22 cellular contexts compared by ENCODE assay signal in genomic region chr17:36863131-36863530, GRCh38.
A peak's percentile ranks its signal among the peaks of the same experiment; 100 is the strongest.
DNase-seq lines count a peak whose midpoint lies in the region; ATAC-seq, FAIRE-seq and TF ChIP-seq lines count a peak whose summit lies in the region.
"Had no signal": no experiment of that assay in that cellular context is flagged by ENCODE, and none has a peak within 500 bp of the region (broad histone marks: within the 10 kb centered on the region; RNA-seq: fewer than 3 reads in every experiment).

No MANE protein-coding gene starts in this region.

- no peak overlapping the region for H2BK20ac ChIP-seq in H1 (ENCODE audit: low read length)

- H2BK5ac ChIP-seq in H1 (ENCODE audit: low read depth, low read length) (no peak overlapping the region), neuronal stem cell (ENCODE audit: low read length) (no peak overlapping the region)

- H2BK12ac ChIP-seq in H1 (ENCODE audit: low read depth, low read length) (no peak overlapping the region), neuronal stem cell (ENCODE audit: low read length) (no peak overlapping the region)

- H2BK15ac ChIP-seq in H1 (ENCODE audit: low read length): no peak overlapping the region
- H2BK15ac ChIP-seq in neuronal stem cell (ENCODE audit: low read length): no peak overlapping the region

- no peaks in the 10 kb centered on the region for H3K79me2 ChIP-seq in H1 (ENCODE audit: control insufficient read depth in 1 of 2, insufficient read depth in 2 of 2, low read length in 2 of 2)

- H3K4me1 ChIP-seq in right atrium auricular region (no peaks in the 10 kb centered on the region), H1 (replicated peaks in 1 of 4; ENCODE audit: control insufficient read depth in 3 of 4, insufficient read depth in 4 of 4, low read length in 3 of 4) (peaks cover 0 to 7% (median 2%) of the 10 kb centered on the region in 4 experiments; a peak in 4 of 7 replicates), neuronal stem cell (ENCODE audit: control insufficient read depth in 2 of 2, insufficient read depth in 1 of 2, low read depth in 1 of 2, low read length in 2 of 2) (peaks cover 0 to 2% of the 10 kb centered on the region in 2 donors)
- H3K4me1 ChIP-seq: BE2C had no signal

- no peak overlapping the region for H3K23ac ChIP-seq in H1 (ENCODE audit: insufficient read length)
- H3K23ac ChIP-seq in neuronal stem cell (ENCODE audit: low read depth, low read length, poor library complexity): no peak overlapping the region

- ATAC-seq in Right ventricle myocardium inferior: no peak
- ATAC-seq: A549; CD8-positive, alpha-beta T cell; HCT116 had no signal

- H2BK120ac ChIP-seq in H1 (replicated peaks; ENCODE audit: low read depth, low read length) (no peak overlapping the region), neuronal stem cell (ENCODE audit: low read depth, low read length) (no peak overlapping the region)

- H3K27ac ChIP-seq in right atrium auricular region (no peak overlapping the region), H1 (ENCODE audit: low read depth, low read length) (no peak overlapping the region), neuronal stem cell (replicated peaks; ENCODE audit: low read length) (no peak overlapping the region)
- H3K27ac ChIP-seq: A549, C4-2B, GM23248 had no signal

- H3K79me1 ChIP-seq in H1 (ENCODE audit: low read depth, low read length) (no peaks in the 10 kb centered on the region), neuronal stem cell (ENCODE audit: low read depth, low read length) (no peaks in the 10 kb centered on the region)

- no peak overlapping the region for H2AK5ac ChIP-seq in H1 (ENCODE audit: low read depth, low read length)
- peak overlapping the region; percentile 40 for H2AK5ac ChIP-seq in neuronal stem cell (ENCODE audit: low read depth, low read length)

- no peak overlapping the region for H3K56ac ChIP-seq in H1 (replicated peaks; ENCODE audit: insufficient read length, low read depth, low read length)

- H3K18ac ChIP-seq in H1 (ENCODE audit: extremely low read depth, low read length) (no peak overlapping the region; the same call in 1 of the 2 replicates), neuronal stem cell (ENCODE audit: low read length) (peak overlapping the region; percentile 54)

- TF ChIP-seq POLR2A in H1 (IDR thresholded peaks at IDR 0.05; ENCODE audit: control extremely low read depth in 1 of 2, low read depth in 2 of 2, low read length in 2 of 2): no peak

- no peaks in the 10 kb centered on the region for H4K20me1 ChIP-seq in H1 (replicated peaks in 1 of 2; ENCODE audit: control insufficient read depth in 1 of 2, insufficient read depth in 2 of 2, low read length in 2 of 2)

- H3K9me3 ChIP-seq in right atrium auricular region (no peaks in the 10 kb centered on the region), H1 (ENCODE audit: insufficient read depth in 2 of 2, low read depth in 1 of 2, low read length in 1 of 2) (no peaks in the 10 kb centered on the region), neuronal stem cell (replicated peaks in 1 of 2; ENCODE audit: control insufficient read depth in 2 of 2, insufficient read depth in 1 of 2, low read depth in 1 of 2, low read length in 2 of 2) (no peaks in the 10 kb centered on the region)
- H3K9me3 ChIP-seq: A549, BE2C, Caco-2 had no signal

- H3K4me2 ChIP-seq in H1 (ENCODE audit: insufficient read depth in 1 of 2, low read depth in 2 of 2, low read length in 2 of 2) (no peak overlapping the region), neuronal stem cell (ENCODE audit: insufficient read depth, low read length, poor library complexity, severe bottlenecking) (no peak overlapping the region)
- H3K4me2 ChIP-seq: A549 had no signal

- POLR2A ChIA-PET in H1 (lab: Charles Lee; ENCODE audit: partially characterized antibody): interaction anchor here (1.1 to 1.5 kb wide), 2 partner anchors 10 to 12 kb away, joined by 3 read pairs; no protein-coding TSS in a partner anchor

- H3K4ac ChIP-seq in H1 (replicated peaks; ENCODE audit: insufficient read length, low read depth, low read length) (no peak overlapping the region), neuronal stem cell (ENCODE audit: low read length) (no peak overlapping the region)

- intact Hi-C loops in Right ventricle myocardium inferior (cut with DNase I): no loop called here

- peaks cover 25% of the 10 kb centered on the region for H3K27me3 Mint-ChIP-seq in type B pancreatic cell

- TF ChIP-seq RAD21 in H1 (IDR thresholded peaks at IDR 0.05 in 1 of 2, conservative IDR thresholded peaks at IDR 0.05 in 1 of 2; ENCODE audit: low read depth in 2 of 2, low read length in 2 of 2): no peak

- TF ChIP-seq EP300 in H1 (IDR thresholded peaks at IDR 0.05; ENCODE audit: borderline replicate concordance in 1 of 2, low read depth in 2 of 2, low read length in 2 of 2): no peak

- H3K36me3 Mint-ChIP-seq in type B pancreatic cell: no peaks in the 10 kb centered on the region
- H3K36me3 Mint-ChIP-seq: CD4-positive, CD25-positive, alpha-beta regulatory T cell; CD8-positive, alpha-beta T cell had no signal

- H3K36me3 ChIP-seq in right atrium auricular region (no peaks in the 10 kb centered on the region), H1 (ENCODE audit: control insufficient read depth in 2 of 4, insufficient read depth in 4 of 4, low read length in 3 of 4) (no peaks in the 10 kb centered on the region), neuronal stem cell (replicated peaks in 1 of 2; ENCODE audit: control insufficient read depth in 2 of 2, insufficient read depth in 2 of 2, low read length in 2 of 2) (no peaks in the 10 kb centered on the region)
- H3K36me3 ChIP-seq: BE2C had no signal

- H3K9ac ChIP-seq in H1 (replicated peaks in 1 of 4; ENCODE audit: extremely low read depth in 1 of 4, low read depth in 3 of 4, low read length in 3 of 4) (no peak overlapping the region), neuronal stem cell (ENCODE audit: low read depth, low read length, poor library complexity) (no peak overlapping the region)
- H3K9ac ChIP-seq: GM23248 had no signal

- WGBS in H1 (ENCODE audit: extremely low coverage in 1 of 2, insufficient coverage in 1 of 2, insufficient read length in 1 of 2, insufficient replicate concordance in 2 of 2, low coverage in 1 of 2, low lambda C conversion rate in 2 of 2, missing lambda C conversion rate in 1 of 2), 2 experiments: 91% methylated on average over 6 of the region's 6 CpGs; no CpG with 5 or more reads in 1 of the 2 experiments
- WGBS in neuronal stem cell (ENCODE audit: extremely low coverage in 2 of 2, insufficient read length in 2 of 2, insufficient replicate concordance in 1 of 2), 2 donors: no CpG with 5 or more reads among the region's 6 CpGs

- no peak for FAIRE-seq in H1 (lab: Jason Lieb, UNC)
- FAIRE-seq: A549, G401.6, GM12892, GM19239 had no signal

- H4K8ac ChIP-seq in H1 (ENCODE audit: extremely low read depth, insufficient read depth, low read length): peak overlapping the region; percentile 4; the same call in 1 of the 2 replicates
- no peak overlapping the region for H4K8ac ChIP-seq in neuronal stem cell (ENCODE audit: low read depth, low read length)

- no peak overlapping the region for H4K5ac ChIP-seq in H1 (ENCODE audit: insufficient read length, low read depth, low read length)

- H3K4me3 ChIP-seq in right atrium auricular region: no peak overlapping the region
- no peak overlapping the region for H3K4me3 ChIP-seq in H1 (ENCODE audit: extremely low read depth in 1 of 4, insufficient read depth in 2 of 4, low read depth in 3 of 4, low read length in 4 of 4)
- H3K4me3 ChIP-seq in neuronal stem cell (ENCODE audit: low read length in 2 of 2): no peak overlapping the region
- H3K4me3 ChIP-seq: A549, GM23248 had no signal

- H3K9me3 Mint-ChIP-seq in type B pancreatic cell: no peaks in the 10 kb centered on the region
- H3K9me3 Mint-ChIP-seq: CD4-positive, CD25-positive, alpha-beta regulatory T cell; CD8-positive, alpha-beta T cell; H9 had no signal

- TF ChIP-seq CTCF in right atrium auricular region (IDR thresholded peaks at IDR 0.05): no peak
- TF ChIP-seq CTCF in H1 (IDR thresholded peaks at IDR 0.05; ENCODE audit: control extremely low read depth in 1 of 3, insufficient read depth in 1 of 3, low read depth in 1 of 3, low read length in 3 of 3): no peak
- no peak for TF ChIP-seq CTCF in type B pancreatic cell (conservative IDR thresholded peaks at IDR 0.05)

- H3K4me3 Mint-ChIP-seq in type B pancreatic cell: no peak overlapping the region
- H3K4me3 Mint-ChIP-seq: CD4-positive, CD25-positive, alpha-beta regulatory T cell; CD8-positive, alpha-beta T cell; H9 had no signal

- H3K23me2 ChIP-seq in H1 (ENCODE audit: low read depth, low read length): no peaks in the 10 kb centered on the region

- peak overlapping the region; percentile 26 for H4K91ac ChIP-seq in H1 (replicated peaks; ENCODE audit: insufficient read length, low read length)
- H4K91ac ChIP-seq in neuronal stem cell (ENCODE audit: low read depth, low read length, poor library complexity): no peak overlapping the region

- peaks cover 5% of the 10 kb centered on the region for H3K4me1 Mint-ChIP-seq in type B pancreatic cell (ENCODE audit: unreplicated experiment)

- CTCF ChIA-PET in H1 (lab: Charles Lee; ENCODE audit: partially characterized antibody): interaction anchor here (1.2 to 1.8 kb wide), 2 partner anchors 71 to 237 kb away, joined by 4 read pairs; no protein-coding TSS in a partner anchor

- H2AFZ ChIP-seq in H1 (ENCODE audit: low read length) (no peak overlapping the region), neuronal stem cell (ENCODE audit: low read length) (no peak overlapping the region)
- H2AFZ ChIP-seq: GM23248 had no signal

- DNase-seq in Right ventricle myocardium inferior (ENCODE audit: missing footprints): peak; percentile 27
- DNase-seq in right atrium auricular region (ENCODE audit: low spot score): no peak
- DNase-seq in H1 (ENCODE audit: low read depth in 1 of 2, low spot score in 2 of 2): no peak
- DNase-seq in neuronal stem cell (ENCODE audit: low spot score): no peak
- no peak for DNase-seq in type B pancreatic cell (ENCODE audit: extremely low spot score, unreplicated experiment)
- DNase-seq in NOMO-1 treated with dmso at 0.1 percent for 144 hours (lab: John Stamatoyannopoulos, UW; ENCODE audit: unreplicated experiment): no peak
- DNase-seq: 8988T; ACHN; AML-193; BE2C; Caco-2; CD4-positive, CD25-positive, alpha-beta regulatory T cell; CD8-positive, alpha-beta T cell; DMS153; GM23248; H9 had no signal

- H3K27ac Mint-ChIP-seq in type B pancreatic cell: no peak overlapping the region
- H3K27ac Mint-ChIP-seq: CD4-positive, CD25-positive, alpha-beta regulatory T cell; CD8-positive, alpha-beta T cell; H9 had no signal

- H3K27me3 ChIP-seq in right atrium auricular region (no peaks in the 10 kb centered on the region), H1 (replicated peaks in 1 of 4; ENCODE audit: control insufficient read depth in 3 of 4, extremely low read depth in 1 of 4, insufficient read depth in 3 of 4, low read length in 3 of 4) (no peaks in the 10 kb centered on the region), neuronal stem cell (ENCODE audit: control insufficient read depth in 3 of 3, insufficient read depth in 3 of 3, low read depth in 1 of 3, low read length in 3 of 3) (peaks cover 0 to 31% (median 0%) of the 10 kb centered on the region in 3 experiments)
- H3K27me3 ChIP-seq: BE2C had no signal

- H3K14ac ChIP-seq in H1 (ENCODE audit: insufficient read length): no peak overlapping the region
- no peak overlapping the region for H3K14ac ChIP-seq in neuronal stem cell (ENCODE audit: low read length)

TF ChIP-seq in H1, 55 proteins besides CTCF, POLR2A, EP300 and RAD21 (continues in another document):
- TF ChIP-seq RBBP5 (IDR thresholded peaks at IDR 0.05; ENCODE audit: borderline replicate concordance, low read depth, low read length): no peak
